In genomic region chr14:25111061-25111601, GRCh38 we compare ENCODE assay signal across 10 cellular contexts.
DNase-seq lines count a peak whose midpoint lies in the region; ATAC-seq and TF ChIP-seq lines count a peak whose summit lies in the region.
"Had no signal": no experiment of that assay in that cellular context is flagged by ENCODE, and none has a peak within 500 bp of the region (broad histone marks: within the 10 kb centered on the region; RNA-seq: fewer than 3 reads in every experiment).

No MANE protein-coding gene starts in this region.

- ATAC-seq in HG03175 (IDR thresholded peaks at IDR 0.05; ENCODE audit: unreplicated experiment) (no peak), HG03565 (IDR thresholded peaks at IDR 0.05; ENCODE audit: unreplicated experiment) (no peak)

- intact Hi-C loops in ovary (cut with DNase I): no loop called here

- TF ChIP-seq POLR2A in Peyer's patch (IDR thresholded peaks at IDR 0.05) (no peak), ovary (IDR thresholded peaks at IDR 0.05) (no peak)

- H3K4me3 ChIP-seq in Peyer's patch: no peak overlapping the region
- H3K4me3 ChIP-seq in ovary: no peak overlapping the region
- H3K4me3 ChIP-seq: SK-N-MC had no signal

- H3K4me1 ChIP-seq in Peyer's patch (no peaks in the 10 kb centered on the region), ovary (ENCODE audit: insufficient read depth) (no peaks in the 10 kb centered on the region)

- WGBS in ovary, 3 donors: 5 to 19% (median 18%) methylated on average over 2 of the region's 2 CpGs

- H3K27me3 ChIP-seq in Peyer's patch (no peaks in the 10 kb centered on the region), ovary (no peaks in the 10 kb centered on the region)

- H3K27ac ChIP-seq in Peyer's patch: peak overlapping the region in 3 of 4 donors; percentile 5 to 18 (median 9)
- H3K27ac ChIP-seq in ovary: no peak overlapping the region
- H3K27ac ChIP-seq: SK-N-MC had no signal

- H3K36me3 ChIP-seq in Peyer's patch: no peaks in the 10 kb centered on the region
- H3K36me3 ChIP-seq in ovary: no peaks in the 10 kb centered on the region

- H3K9me3 ChIP-seq in Peyer's patch: no peaks in the 10 kb centered on the region
- H3K9me3 ChIP-seq in ovary: no peaks in the 10 kb centered on the region

- no peak for TF ChIP-seq EP300 in ovary (IDR thresholded peaks at IDR 0.05)

- TF ChIP-seq CTCF in AG09319 (IDR thresholded peaks at IDR 0.05; ENCODE audit: low read depth, low read length) (no peak), Peyer's patch (IDR thresholded peaks at IDR 0.05) (no peak), ovary (IDR thresholded peaks at IDR 0.05) (no peak)

- peak; percentile 85 for DNase-seq in AG09319 (ENCODE audit: extremely low read depth, low read depth)
- no peak for DNase-seq in Peyer's patch
- DNase-seq in fibroblast of the conjunctiva (ENCODE audit: low read depth): peak; percentile 88
- peak; percentile 94 for DNase-seq in non-pigmented ciliary epithelial cell (ENCODE audit: low read depth)
- no peak for DNase-seq in ovary
- DNase-seq in NAMALWA (ENCODE audit: low spot score): no peak
- DNase-seq: activated naive CD4-positive, alpha-beta T cell treated with anti-CD3 and anti-CD28 coated beads, Interleukin-2, amount 50 U/mL, for 16 hours had no signal

Comparison
In these comparisons a context has a peak if more than half of its experiments do, and no peak if none do; other contexts are left out.
1. DNase-seq: peak in AG09319 (single experiment), fibroblast of the conjunctiva (single experiment) and non-pigmented ciliary epithelial cell (single experiment); none in Peyer's patch (0 of 3), ovary (0 of 5) and NAMALWA (single experiment).
2. H3K27ac ChIP-seq: peak in Peyer's patch (3 of 4); none in ovary (0 of 2).